ENCODE assay signal across 6 cellular contexts in genomic region chr20:63697357-63697867, GRCh38. TPM values are rescaled to one million over a fixed set of nuclear protein-coding genes. Genes with fewer than 3 reads are reported as not detected.
A peak's percentile ranks its signal among the peaks of the same experiment; 100 is the strongest.
DNase-seq lines count a peak whose midpoint lies in the region; ATAC-seq and TF ChIP-seq lines count a peak whose summit lies in the region.

No MANE protein-coding gene starts in this region.

- H3K9me3 ChIP-seq in left ventricle myocardium inferior (replicated peaks) (no peaks in the 10 kb centered on the region), aorta (ENCODE audit: control insufficient read depth, low read length) (no peaks in the 10 kb centered on the region)

- no peak for TF ChIP-seq CTCF in left ventricle myocardium inferior (IDR thresholded peaks at IDR 0.05; ENCODE audit: borderline replicate concordance)

- peaks cover 35% of the 10 kb centered on the region for H3K4me1 Mint-ChIP-seq in stimulated activated naive CD8-positive, alpha-beta T cell treated with anti-CD3 and anti-CD28 coated beads, Interleukin-15, Interleukin-2, amounts not matched to agents 100 ng/mL and 50 ng/mL, for 24 hours (ENCODE audit: low read depth)

- no peaks in the 10 kb centered on the region for H3K27me3 Mint-ChIP-seq in stimulated activated naive CD8-positive, alpha-beta T cell treated with anti-CD3 and anti-CD28 coated beads, Interleukin-15, Interleukin-2, amounts not matched to agents 100 ng/mL and 50 ng/mL, for 24 hours

- peak overlapping the region; percentile 53 for H3K4me3 ChIP-seq in left ventricle myocardium inferior
- no peak overlapping the region for H3K4me3 ChIP-seq in aorta (ENCODE audit: low read length in 2 of 2)

- no peak overlapping the region for H3K27ac Mint-ChIP-seq in stimulated activated naive CD8-positive, alpha-beta T cell treated with anti-CD3 and anti-CD28 coated beads, Interleukin-15, Interleukin-2, amounts not matched to agents 100 ng/mL and 50 ng/mL, for 24 hours

- no peak for DNase-seq in stimulated activated naive CD8-positive, alpha-beta T cell treated with anti-CD3 and anti-CD28 coated beads, Interleukin-15, Interleukin-2, amounts not matched to agents 100 U/mL and 50 U/mL, for 24 hours
- DNase-seq in left ventricle myocardium inferior: peak; percentile 13
- DNase-seq in aorta: peak; percentile 49 to 70
- DNase-seq in SIG-M5 treated with dmso at 0.1 percent for 504 hours (lab: John Stamatoyannopoulos, UW; ENCODE audit: unreplicated experiment): no peak

- H3K4me3 Mint-ChIP-seq in stimulated activated naive CD8-positive, alpha-beta T cell treated with anti-CD3 and anti-CD28 coated beads, Interleukin-15, Interleukin-2, amounts not matched to agents 100 ng/mL and 50 ng/mL, for 24 hours: peak overlapping the region; percentile 13

- H3K27me3 ChIP-seq in left ventricle myocardium inferior (ENCODE audit: low read depth) (no peaks in the 10 kb centered on the region), aorta (ENCODE audit: control insufficient read depth in 1 of 2, insufficient read depth in 2 of 2, low read length in 1 of 2) (no peaks in the 10 kb centered on the region)

- no peak for ATAC-seq in stimulated activated naive CD8-positive, alpha-beta T cell treated with anti-CD3 and anti-CD28 coated beads, Interleukin-15, Interleukin-2, amounts not matched to agents 100 U/mL and 50 U/mL, for 24 hours
- peak; percentile 3 for ATAC-seq in aorta (ENCODE audit: low FRiP score)
- ATAC-seq in HG02870 (IDR thresholded peaks at IDR 0.05; ENCODE audit: unreplicated experiment): no peak

- H3K36me3 Mint-ChIP-seq in stimulated activated naive CD8-positive, alpha-beta T cell treated with anti-CD3 and anti-CD28 coated beads, Interleukin-15, Interleukin-2, amounts not matched to agents 100 ng/mL and 50 ng/mL, for 24 hours (ENCODE audit: low read depth): peaks cover 8% of the 10 kb centered on the region

- peaks cover 14% of the 10 kb centered on the region for H3K36me3 ChIP-seq in left ventricle myocardium inferior
- no peaks in the 10 kb centered on the region for H3K36me3 ChIP-seq in aorta (ENCODE audit: control insufficient read depth in 1 of 2, insufficient read depth in 2 of 2, low read length in 1 of 2)

- peaks cover 70% of the 10 kb centered on the region for H3K4me1 ChIP-seq in left ventricle myocardium inferior
- no peaks in the 10 kb centered on the region for H3K4me1 ChIP-seq in aorta (ENCODE audit: control insufficient read depth in 1 of 2, insufficient read depth in 2 of 2, low read length in 2 of 2)

- 37 to 41% methylated on average over 7 of the region's 7 CpGs for WGBS in aorta, 2 donors

- intact Hi-C loops in left ventricle myocardium inferior (cut with micrococcal nuclease): no loop called here
- intact Hi-C loops in aorta (cut with DNase I): no loop called here

- no peaks in the 10 kb centered on the region for H3K9me3 Mint-ChIP-seq in stimulated activated naive CD8-positive, alpha-beta T cell treated with anti-CD3 and anti-CD28 coated beads, Interleukin-15, Interleukin-2, amounts not matched to agents 100 ng/mL and 50 ng/mL, for 24 hours

- H3K27ac ChIP-seq in left ventricle myocardium inferior (replicated peaks): peak overlapping the region; percentile 30
- no peak overlapping the region for H3K27ac ChIP-seq in aorta (ENCODE audit: low read depth in 1 of 2, low read length in 2 of 2)

RNA-seq across cellular contexts. Expression of gene TNFRSF6B, which starts 1.0 kb away (rescaled TPM):
- total RNA-seq in left ventricle myocardium inferior (0.27 TPM), aorta (10 to 100 TPM in 1 of 2 donors, 1 to 10 TPM in 1; 5.9 to 11.5 TPM)
- 10 to 100 TPM in 1 of 2 donors, 1 to 10 TPM in 1; 2.1 to 73.9 TPM for polyA plus RNA-seq in aorta

RNA-seq across cellular contexts. Expression of gene ARFRP1, which starts 10.4 kb away (rescaled TPM):
- total RNA-seq in left ventricle myocardium inferior (37.1 TPM), aorta (10 to 100 TPM; 46.3 to 51.7 TPM)
- polyA plus RNA-seq in aorta: 10 to 100 TPM; 28.9 to 76.2 TPM

RNA-seq across cellular contexts. Expression of gene ZGPAT, which starts 10.4 kb away (rescaled TPM):
- 15.8 TPM for total RNA-seq in left ventricle myocardium inferior
- total RNA-seq in aorta: 10 to 100 TPM; 20.8 to 28.6 TPM
- polyA plus RNA-seq in aorta: 10 to 100 TPM; 22.5 to 49.5 TPM

RNA-seq across cellular contexts. Expression of gene LIME1, which starts 39.1 kb away (rescaled TPM):
- total RNA-seq in left ventricle myocardium inferior (3.4 TPM), aorta (1 to 10 TPM; 6.5 to 7.4 TPM)
- 10 to 100 TPM in 1 of 2 donors, 1 to 10 TPM in 1; 9.9 to 57.6 TPM for polyA plus RNA-seq in aorta

RNA-seq across cellular contexts. Expression of gene RTEL1, which starts 39.3 kb away (rescaled TPM):
- total RNA-seq in left ventricle myocardium inferior (9.6 TPM), aorta (10 to 100 TPM; 35.5 to 43.0 TPM)
- polyA plus RNA-seq in aorta: 100 to 1,000 TPM in 1 of 2 donors, 1 to 10 TPM in 1; 6.8 to 114 TPM

Comparison
In these comparisons a context has a peak if more than half of its experiments do, and no peak if none do; other contexts are left out.
1. DNase-seq: peak in left ventricle myocardium inferior (single experiment) and aorta (2 of 2); none in stimulated activated naive CD8-positive, alpha-beta T cell treated with anti-CD3 and anti-CD28 coated beads, Interleukin-15, Interleukin-2, amounts not matched to agents 100 U/mL and 50 U/mL, for 24 hours (single experiment) and SIG-M5 treated with dmso at 0.1 percent for 504 hours (single experiment).